Comparison of ENCODE assay signal across 17 cellular contexts in genomic region chr4:53818112-53818511, GRCh38.
A peak's percentile ranks its signal among the peaks of the same experiment; 100 is the strongest.
DNase-seq lines count a peak whose midpoint lies in the region; ATAC-seq and TF ChIP-seq lines count a peak whose summit lies in the region.
"Had no signal": no experiment of that assay in that cellular context is flagged by ENCODE, and none has a peak within 500 bp of the region (broad histone marks: within the 10 kb centered on the region; RNA-seq: fewer than 3 reads in every experiment).

No MANE protein-coding gene starts in this region.

- H4K20me1 ChIP-seq in fibroblast of lung (ENCODE audit: control insufficient read depth, extremely low read depth, insufficient read depth, low read length): no peaks in the 10 kb centered on the region

- H3K4me3 ChIP-seq in AG10803 (ENCODE audit: low read length) (no peak overlapping the region), fibroblast of lung (replicated peaks in 1 of 4; ENCODE audit: control extremely low read depth in 1 of 4, insufficient read depth in 1 of 4, low read depth in 3 of 4, low read length in 4 of 4) (no peak overlapping the region), uterus (no peak overlapping the region), lower lobe of right lung (no peak overlapping the region)
- H3K4me3 ChIP-seq: Peyer's patch had no signal

- no peak overlapping the region for H3K9ac ChIP-seq in fibroblast of lung (ENCODE audit: insufficient read depth, low read length)

- DNase-seq in AG10803 (ENCODE audit: low read depth) (peak; percentile 31), fibroblast of lung (ENCODE audit: low read depth in 2 of 2) (peak in 1 of 2 donors; percentile 36), mucosa of gallbladder (ENCODE audit: low spot score) (peak; percentile 19), uterus (peak in 1 of 2 donors; percentile 29), NCI-H2196 (lab: John Stamatoyannopoulos, UW; ENCODE audit: unreplicated experiment) (no peak), DMS 273 treated with DMSO at 0.1 percent for 48 hours (lab: John Stamatoyannopoulos, UW) (no peak), lower lobe of right lung (no peak)
- DNase-seq: DND-41; H9; NCI-H1048; NCI-H146; NCI-H2081; NCI-H2171 treated with DMSO at 0.1 percent for 48 hours; NCI-H446 treated with DMSO at 0.1 percent for 48 hours; NCI-H69; NK-92 treated with Interleukin-12 subunit alpha and Interleukin-12 subunit beta, amount 100 ng/mL, for 24 hours; Peyer's patch had no signal

- no peaks in the 10 kb centered on the region for H3K79me2 ChIP-seq in fibroblast of lung (ENCODE audit: control insufficient read depth, insufficient read depth, low read length)

- H3K27me3 ChIP-seq in fibroblast of lung (ENCODE audit: control insufficient read depth, insufficient read depth, low read length) (no peaks in the 10 kb centered on the region), uterus (no peaks in the 10 kb centered on the region), lower lobe of right lung (ENCODE audit: low read depth) (no peaks in the 10 kb centered on the region)
- H3K27me3 ChIP-seq: Peyer's patch had no signal

- intact Hi-C loops in uterus (cut with DNase I; ENCODE audit: low total_unique reads) (no loop called here), lower lobe of right lung (cut with DNase I) (no loop called here)

- no peaks in the 10 kb centered on the region for H3K9me3 ChIP-seq in fibroblast of lung (ENCODE audit: control insufficient read depth, insufficient read depth, low read depth, low read length)
- H3K9me3 ChIP-seq in uterus: no peaks in the 10 kb centered on the region
- H3K9me3 ChIP-seq in lower lobe of right lung: no peaks in the 10 kb centered on the region
- H3K9me3 ChIP-seq: Peyer's patch had no signal

- H3K27ac ChIP-seq in fibroblast of lung (ENCODE audit: insufficient read depth, low read length) (no peak overlapping the region), uterus (peak overlapping the region; percentile 69), lower lobe of right lung (no peak overlapping the region)

- H3K4me1 ChIP-seq in fibroblast of lung (ENCODE audit: control insufficient read depth, extremely low read depth, insufficient read depth, low read length) (peaks cover 10% of the 10 kb centered on the region), uterus (no peaks in the 10 kb centered on the region), lower lobe of right lung (no peaks in the 10 kb centered on the region)
- H3K4me1 ChIP-seq: Peyer's patch had no signal

- no peak for TF ChIP-seq POLR2A in uterus (IDR thresholded peaks at IDR 0.05)

- TF ChIP-seq CTCF in AG10803 (conservative IDR thresholded peaks at IDR 0.05; ENCODE audit: low read length): no peak
- TF ChIP-seq CTCF in fibroblast of lung (conservative IDR thresholded peaks at IDR 0.05 in 1 of 2, IDR thresholded peaks at IDR 0.05 in 1 of 2; ENCODE audit: low read depth in 1 of 2, low read length in 2 of 2): no peak
- no peak for TF ChIP-seq CTCF in uterus (IDR thresholded peaks at IDR 0.05)
- no peak for TF ChIP-seq CTCF in lower lobe of right lung (IDR thresholded peaks at IDR 0.05)

- peak overlapping the region; percentile 31 for H2AFZ ChIP-seq in fibroblast of lung (ENCODE audit: low read length)

- no peak for ATAC-seq in lower lobe of right lung

- H3K36me3 ChIP-seq in fibroblast of lung (ENCODE audit: control insufficient read depth, insufficient read depth, low read length) (no peaks in the 10 kb centered on the region), uterus (no peaks in the 10 kb centered on the region), lower lobe of right lung (no peaks in the 10 kb centered on the region)
- H3K36me3 ChIP-seq: Peyer's patch had no signal

- peak overlapping the region; percentile 64 for H3K4me2 ChIP-seq in fibroblast of lung (ENCODE audit: extremely low read depth, insufficient read depth, low read length)

Comparison
In these comparisons a context has a peak if more than half of its experiments do, and no peak if none do; other contexts are left out.
1. DNase-seq: peak in AG10803 (single experiment) and mucosa of gallbladder (single experiment); none in NCI-H2196 (single experiment), DMS 273 treated with DMSO at 0.1 percent for 48 hours (single experiment) and lower lobe of right lung (single experiment).
2. H3K27ac ChIP-seq: peak in uterus (2 of 2); none in fibroblast of lung (single experiment) and lower lobe of right lung (single experiment).